ENCODE assay signal across 19 cellular contexts in the genomic region with DNA sequence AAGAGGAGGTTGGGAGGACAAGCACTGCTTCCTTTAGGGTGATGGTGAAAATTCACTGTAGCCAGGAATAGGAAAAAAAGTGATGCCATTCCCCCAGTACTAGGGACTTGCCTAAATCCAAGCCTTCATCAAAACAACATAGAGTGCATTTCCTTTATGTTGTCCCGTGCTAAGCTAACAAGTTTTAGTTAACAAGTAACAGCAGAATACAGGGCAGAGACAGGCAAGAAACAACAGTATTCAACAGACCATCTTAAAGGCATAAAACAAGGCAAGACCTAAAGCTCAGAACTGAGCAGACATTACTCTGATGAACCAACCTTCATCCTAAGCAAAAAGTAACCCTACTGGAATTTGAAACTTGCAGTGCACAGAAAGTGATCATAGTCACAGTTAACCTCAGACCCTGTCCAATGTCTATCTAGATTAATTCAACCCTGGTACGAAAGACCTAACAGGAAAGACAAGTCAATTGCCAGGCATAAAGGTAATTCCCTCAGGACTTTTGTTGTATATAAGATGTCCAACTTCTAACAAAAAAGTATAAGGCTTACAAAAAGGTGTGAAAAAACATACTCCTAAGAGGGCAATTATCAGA.
"Had no signal": no experiment of that assay in that cellular context is flagged by ENCODE, and none has a peak within 500 bp of the region (broad histone marks: within the 10 kb centered on the region; RNA-seq: fewer than 3 reads in every experiment).

No MANE protein-coding gene starts in this region.

- H3K36me3 Mint-ChIP-seq: natural killer cell; stimulated activated effector memory CD8-positive, alpha-beta T cell treated with anti-CD3 and anti-CD28 coated beads, Interleukin-12 subunit alpha, Interleukin-12 subunit beta, amount 100 ng/mL, for 72 hours had no signal

- H3K4me3 ChIP-seq: dorsolateral prefrontal cortex, hepatocyte, smooth muscle cell, testis, tibial nerve, upper lobe of right lung, vagina had no signal

- H3K4me3 Mint-ChIP-seq: natural killer cell; neural crest cell; stimulated activated effector memory CD8-positive, alpha-beta T cell treated with anti-CD3 and anti-CD28 coated beads, Interleukin-12 subunit alpha, Interleukin-12 subunit beta, amount 100 ng/mL, for 72 hours; stimulated activated naive CD8-positive, alpha-beta T cell treated with anti-CD3 and anti-CD28 coated beads, Interleukin-15, amount 100 ng/mL, for 72 hours had no signal

- H3K9me3 Mint-ChIP-seq: natural killer cell; stimulated activated effector memory CD8-positive, alpha-beta T cell treated with anti-CD3 and anti-CD28 coated beads, Interleukin-12 subunit alpha, Interleukin-12 subunit beta, amount 100 ng/mL, for 72 hours had no signal

- H3K4me1 Mint-ChIP-seq: natural killer cell; neural crest cell; stimulated activated effector memory CD8-positive, alpha-beta T cell treated with anti-CD3 and anti-CD28 coated beads, Interleukin-12 subunit alpha, Interleukin-12 subunit beta, amount 100 ng/mL, for 72 hours had no signal

- ATAC-seq: natural killer cell; right cardiac atrium; stimulated activated effector memory CD8-positive, alpha-beta T cell treated with anti-CD3 and anti-CD28 coated beads, Interleukin-12 subunit alpha, Interleukin-12 subunit beta, amount 100 ng/mL, for 72 hours; stimulated activated naive CD8-positive, alpha-beta T cell treated with anti-CD3 and anti-CD28 coated beads, Interleukin-15, amount 100 ng/mL, for 72 hours; upper lobe of right lung had no signal

- H3K36me3 ChIP-seq: tibial nerve, upper lobe of right lung, vagina had no signal

- H3K27ac ChIP-seq: dorsolateral prefrontal cortex, hepatocyte, testis, tibial nerve, upper lobe of right lung, vagina had no signal

- H3K4me1 ChIP-seq: testis, tibial nerve, upper lobe of right lung, vagina had no signal

- H3K9me3 ChIP-seq: testis, tibial nerve, upper lobe of right lung, vagina had no signal

- H3K27ac Mint-ChIP-seq: natural killer cell had no signal

- H3K27me3 ChIP-seq: dorsolateral prefrontal cortex, hepatocyte, testis, tibial nerve, upper lobe of right lung, vagina had no signal

- DNase-seq: cortex of kidney; dorsolateral prefrontal cortex; effector CD8-positive, alpha-beta T cell; foreskin melanocyte; head of caudate nucleus; natural killer cell; posterior cingulate gyrus; right cardiac atrium; stimulated activated CD4-positive, alpha-beta T cell treated with anti-CD3 and anti-CD28 coated beads, Interleukin-2, amount 100 ng/mL, for 48 hours; stimulated activated CD8-positive, alpha-beta memory T cell treated with anti-CD3 and anti-CD28 coated beads, Interleukin-4, amount 100 ng/mL, for 48 hours; stimulated activated naive CD8-positive, alpha-beta T cell treated with anti-CD3 and anti-CD28 coated beads, Interleukin-15, amount 100 ng/mL, for 72 hours; testis; upper lobe of right lung had no signal
